In the genomic region with DNA sequence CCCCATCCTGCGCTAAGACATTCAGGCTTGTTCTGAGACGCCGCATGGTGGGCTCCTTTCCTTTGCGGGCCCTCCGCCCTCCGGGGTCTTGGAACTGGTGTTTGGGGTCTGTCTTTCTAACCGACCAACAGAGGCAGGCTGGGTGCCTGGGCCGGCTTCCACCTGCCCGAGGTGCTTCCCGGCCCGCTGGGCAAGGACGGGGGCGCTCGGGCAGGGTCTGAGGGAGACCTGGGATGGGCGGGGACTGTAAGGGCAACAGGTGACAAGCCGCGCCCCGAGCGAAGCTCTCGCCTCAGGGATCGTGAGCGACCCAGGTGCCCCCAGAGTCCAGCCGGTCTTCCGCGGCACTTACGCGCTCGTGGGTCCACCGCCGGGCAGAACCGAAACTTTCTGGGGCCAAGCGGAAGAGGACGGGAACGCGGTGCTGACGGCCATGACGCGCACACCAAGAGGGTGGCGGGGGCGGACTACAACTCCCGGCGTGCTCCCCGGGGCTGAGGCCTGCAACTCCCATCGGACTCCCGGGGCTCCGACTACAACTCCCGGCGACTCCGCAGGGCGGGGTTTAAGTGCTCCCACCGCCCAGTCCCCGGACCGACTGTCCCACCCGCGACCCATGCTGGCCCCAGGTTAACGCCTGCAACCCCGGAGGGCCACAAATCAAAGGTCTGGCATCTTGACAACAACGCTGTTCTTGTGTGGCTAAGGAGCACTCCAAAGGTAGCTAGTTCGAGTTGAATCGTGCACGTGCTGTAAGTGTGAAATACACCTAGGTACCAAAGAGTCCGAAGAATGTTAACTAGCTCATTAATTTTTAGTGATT, we compare ENCODE assay signal across 8 cellular contexts. TPM values are rescaled to one million over a fixed set of nuclear protein-coding genes. Genes with fewer than 3 reads are reported as not detected.
DNase-seq lines count a peak whose midpoint lies in the region; ATAC-seq and TF ChIP-seq lines count a peak whose summit lies in the region.

A gene (minus strand): TSS at position 455 of the 823 bp plus-strand sequence. CDS start 10,914 bp downstream, outside the sequence.

- peak; percentile 83 for ATAC-seq in activated naive CD8-positive, alpha-beta T cell treated with anti-CD3 and anti-CD28 coated beads, Interleukin-2, amount 10 ng/mL, durations not matched to agents 7 days and 5 days (ENCODE audit: low read depth)
- peak; percentile 95 for ATAC-seq in Right ventricle myocardium inferior

- H3K4me1 ChIP-seq in ovary (ENCODE audit: insufficient read depth) = peaks cover 12% of the 10 kb centered on the region
- H3K4me1 ChIP-seq in thyroid gland = peaks cover 27 to 43% of the 10 kb centered on the region in 2 donors

- peaks cover 42% of the 10 kb centered on the region for H3K4me1 Mint-ChIP-seq in activated naive CD8-positive, alpha-beta T cell treated with anti-CD3 and anti-CD28 coated beads, Interleukin-2, amount 10 ng/mL, durations not matched to agents 7 days and 5 days

- H3K4me2 ChIP-seq in SU-DHL-6 (ENCODE audit: low read depth, low read length, poor library complexity, severe bottlenecking) = peak within 1 kb of the TSS; percentile 68

- H3F3A ChIP-seq in SU-DHL-6 (ENCODE audit: insufficient read depth) = no peaks in the 10 kb centered on the region

- no peak for TF ChIP-seq EP300 in ovary (IDR thresholded peaks at IDR 0.05)

- CTCF ChIA-PET in HEK293T (lab: Yijun Ruan, JAX) = no interaction called here

- TF ChIP-seq CTCF in GM06990 (IDR thresholded peaks at IDR 0.05; ENCODE audit: insufficient read depth, low read length, poor library complexity, severe bottlenecking) = no peak
- TF ChIP-seq CTCF in SU-DHL-6 (IDR thresholded peaks at IDR 0.05; ENCODE audit: insufficient read depth, low read length, poor library complexity, severe bottlenecking) = no peak
- TF ChIP-seq CTCF in ovary (IDR thresholded peaks at IDR 0.05) = no peak
- TF ChIP-seq CTCF in thyroid gland (IDR thresholded peaks at IDR 0.05) = no peak

- peak; percentile 90 for DNase-seq in GM06990 (ENCODE audit: extremely low read depth, insufficient read length)
- peak; percentile 94 for DNase-seq in HEK293T (ENCODE audit: extremely low spot score)
- peak; percentile 73 for DNase-seq in NAMALWA (ENCODE audit: low spot score)
- peak; percentile 89 for DNase-seq in activated naive CD8-positive, alpha-beta T cell treated with anti-CD3 and anti-CD28 coated beads, Interleukin-2, amount 10 ng/mL, durations not matched to agents 7 days and 5 days
- DNase-seq in Right ventricle myocardium inferior (ENCODE audit: missing footprints) = peak; percentile 97
- peak; percentile 91 to 95 (median 93) for DNase-seq in ovary
- DNase-seq in thyroid gland = peak; percentile 95 to 96

- peak within 1 kb of the TSS; percentile 78 for H3K9ac ChIP-seq in SU-DHL-6 (ENCODE audit: low read length)

- peaks cover 17% of the 10 kb centered on the region for H3K27me3 Mint-ChIP-seq in activated naive CD8-positive, alpha-beta T cell treated with anti-CD3 and anti-CD28 coated beads, Interleukin-2, amount 10 ng/mL, durations not matched to agents 7 days and 5 days

- 1 to 2% (median 1%) methylated on average over 55 to 62 of the region's 62 CpGs for WGBS in ovary, 3 donors
- 3% methylated on average over 35 to 39 of the region's 62 CpGs for WGBS in thyroid gland, 2 donors

- intact Hi-C loops in Right ventricle myocardium inferior (cut with DNase I) = loop anchor here (5.0 kb wide), 1 partner anchor 67 kb away; no protein-coding TSS in a partner anchor
- intact Hi-C loops in ovary (cut with DNase I) = no loop called here
- intact Hi-C loops in thyroid gland (cut with DNase I) = no loop called here

- TF ChIP-seq POLR2A in ovary (IDR thresholded peaks at IDR 0.05) (peak; percentile 82), thyroid gland (IDR thresholded peaks at IDR 0.05) (peak in 1 of 2 donors; percentile 81)

- H3K9me3 ChIP-seq in SU-DHL-6 (ENCODE audit: insufficient read depth, low read length) (no peaks in the 10 kb centered on the region), ovary (no peaks in the 10 kb centered on the region), thyroid gland (no peaks in the 10 kb centered on the region)

- H4K20me1 ChIP-seq in SU-DHL-6 (ENCODE audit: low read depth, low read length) = no peaks in the 10 kb centered on the region

- H3K36me3 ChIP-seq in GM06990 (ENCODE audit: control insufficient read depth, insufficient read depth, low read length) = no peaks in the 10 kb centered on the region
- no peaks in the 10 kb centered on the region for H3K36me3 ChIP-seq in SU-DHL-6 (ENCODE audit: low read length)
- no peaks in the 10 kb centered on the region for H3K36me3 ChIP-seq in ovary
- H3K36me3 ChIP-seq in thyroid gland = no peaks in the 10 kb centered on the region

- H3K9me2 ChIP-seq in SU-DHL-6 (replicated peaks; ENCODE audit: insufficient read depth, low read length) = no peaks in the 10 kb centered on the region

- POLR2A ChIA-PET in HEK293T (lab: Yijun Ruan, JAX) = no interaction called here
- POLR2A ChIA-PET in activated naive CD8-positive, alpha-beta T cell treated with anti-CD3 and anti-CD28 coated beads, Interleukin-2, amount 10 ng/mL, durations not matched to agents 7 days and 5 days (lab: Charles Lee) = interaction anchor here (0.6 to 6.5 kb wide), 9 partner anchors 15 to 70 kb away, joined by 3 to 85 read pairs (median 11); a partner anchor contains a TSS

- H2AFZ ChIP-seq in SU-DHL-6 (ENCODE audit: low read depth, low read length, severe bottlenecking) = peak within 1 kb of the TSS; percentile 100

- H3K27me3 ChIP-seq in GM06990 (replicated peaks; ENCODE audit: control insufficient read depth, insufficient read depth, low read length) = no peaks in the 10 kb centered on the region
- H3K27me3 ChIP-seq in SU-DHL-6 (ENCODE audit: low read length) = no peaks in the 10 kb centered on the region
- no peaks in the 10 kb centered on the region for H3K27me3 ChIP-seq in ovary
- H3K27me3 ChIP-seq in thyroid gland = no peaks in the 10 kb centered on the region

- H3K4me3 Mint-ChIP-seq in activated naive CD8-positive, alpha-beta T cell treated with anti-CD3 and anti-CD28 coated beads, Interleukin-2, amount 10 ng/mL, durations not matched to agents 7 days and 5 days = peak within 1 kb of the TSS; percentile 93

- peak within 1 kb of the TSS; percentile 43 for H3K27ac ChIP-seq in SU-DHL-6 (ENCODE audit: low read depth, low read length)
- H3K27ac ChIP-seq in ovary = peak within 1 kb of the TSS; percentile 56 to 93
- H3K27ac ChIP-seq in thyroid gland = peak within 1 kb of the TSS; percentile 84 to 94 (median 87)

- H3K4me3 ChIP-seq in GM06990 (replicated peaks; ENCODE audit: low read depth, low read length) (peak within 1 kb of the TSS; percentile 74), SU-DHL-6 (ENCODE audit: insufficient read depth, low read length, poor library complexity, severe bottlenecking) (peak within 1 kb of the TSS; percentile 74), ovary (peak within 1 kb of the TSS; percentile 72), thyroid gland (replicated peaks in 1 of 3) (peak within 1 kb of the TSS; percentile 72 to 74 (median 74))

- H3K36me3 Mint-ChIP-seq in activated naive CD8-positive, alpha-beta T cell treated with anti-CD3 and anti-CD28 coated beads, Interleukin-2, amount 10 ng/mL, durations not matched to agents 7 days and 5 days = peaks cover 29% of the 10 kb centered on the region

- peak within 1 kb of the TSS; percentile 90 for H3K27ac Mint-ChIP-seq in activated naive CD8-positive, alpha-beta T cell treated with anti-CD3 and anti-CD28 coated beads, Interleukin-2, amount 10 ng/mL, durations not matched to agents 7 days and 5 days

- peaks cover 32% of the 10 kb centered on the region for H3K79me2 ChIP-seq in SU-DHL-6 (ENCODE audit: insufficient read depth, low read length)

- no peaks in the 10 kb centered on the region for H3K9me3 Mint-ChIP-seq in activated naive CD8-positive, alpha-beta T cell treated with anti-CD3 and anti-CD28 coated beads, Interleukin-2, amount 10 ng/mL, durations not matched to agents 7 days and 5 days

TF ChIP-seq in HEK293T, 16 proteins besides CTCF, POLR2A, EP300 and RAD21:
- no peak for TF ChIP-seq SP1 (IDR thresholded peaks at IDR 0.05)
- TF ChIP-seq BHLHE40 (IDR thresholded peaks at IDR 0.05; ENCODE audit: borderline replicate concordance) = no peak
- TF ChIP-seq FOXM1 (IDR thresholded peaks at IDR 0.05; ENCODE audit: borderline replicate concordance) = no peak
- no peak for TF ChIP-seq NFRKB (IDR thresholded peaks at IDR 0.05)
- no peak for TF ChIP-seq CTBP1 (IDR thresholded peaks at IDR 0.05; ENCODE audit: borderline replicate concordance)
- no peak for TF ChIP-seq FOXA1 (IDR thresholded peaks at IDR 0.05)
- TF ChIP-seq ELF4 (IDR thresholded peaks at IDR 0.05) = peak; percentile 12; the same call in 1 of the 2 replicates
- TF ChIP-seq, protein P1, sequence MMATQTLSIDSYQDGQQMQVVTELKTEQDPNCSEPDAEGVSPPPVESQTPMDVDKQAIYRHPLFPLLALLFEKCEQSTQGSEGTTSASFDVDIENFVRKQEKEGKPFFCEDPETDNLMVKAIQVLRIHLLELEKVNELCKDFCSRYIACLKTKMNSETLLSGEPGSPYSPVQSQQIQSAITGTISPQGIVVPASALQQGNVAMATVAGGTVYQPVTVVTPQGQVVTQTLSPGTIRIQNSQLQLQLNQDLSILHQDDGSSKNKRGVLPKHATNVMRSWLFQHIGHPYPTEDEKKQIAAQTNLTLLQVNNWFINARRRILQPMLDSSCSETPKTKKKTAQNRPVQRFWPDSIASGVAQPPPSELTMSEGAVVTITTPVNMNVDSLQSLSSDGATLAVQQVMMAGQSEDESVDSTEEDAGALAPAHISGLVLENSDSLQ (IDR thresholded peaks at IDR 0.05) = peak; percentile 57
- TF ChIP-seq ZNF384 (IDR thresholded peaks at IDR 0.05) = no peak
- TF ChIP-seq HDGF (IDR thresholded peaks at IDR 0.05; ENCODE audit: borderline replicate concordance) = no peak
- TF ChIP-seq TARDBP (IDR thresholded peaks at IDR 0.05) = no peak
- no peak for TF ChIP-seq LEF1 (IDR thresholded peaks at IDR 0.05; ENCODE audit: borderline replicate concordance)
- TF ChIP-seq FOXK2 (IDR thresholded peaks at IDR 0.05) = no peak
- TF ChIP-seq L3MBTL2 (conservative IDR thresholded peaks at IDR 0.05) = peak; percentile 99
- TF ChIP-seq ARNT (IDR thresholded peaks at IDR 0.05) = no peak
- no peak for TF ChIP-seq SUZ12 (IDR thresholded peaks at IDR 0.05)

RNA-seq across cellular contexts. Expression of the gene that starts here (rescaled TPM):
- total RNA-seq in activated naive CD8-positive, alpha-beta T cell treated with anti-CD3 and anti-CD28 coated beads, Interleukin-2, amount 10 ng/mL, durations not matched to agents 7 days and 5 days = 10 to 100 TPM; 37.9 to 39.1 TPM
- total RNA-seq in Right ventricle myocardium inferior (107 TPM), ovary (10 to 100 TPM; 30.2 to 81.0 (median 52.8) TPM), thyroid gland (10 to 100 TPM; 38.2 to 66.6 (median 50.5) TPM)
- polyA plus RNA-seq in ovary = 10 to 100 TPM; 32.0 to 61.0 TPM

Comparison
In these comparisons a context has a peak if more than half of its experiments do, and no peak if none do; other contexts are left out.
1. Peak in every context shown above with its lines: DNase-seq, ATAC-seq, H3K4me3 ChIP-seq and H3K27ac ChIP-seq.